In genomic region chr18:2655153-2655953, GRCh38 we compare ENCODE assay signal across 1 cellular context.
TF ChIP-seq lines count a peak whose summit lies in the region.

SMCHD1 (plus strand) TSS chr18:2655726; CDS start chr18:2656076, 350 bp downstream.

TF ChIP-seq in H1, 55 proteins besides CTCF, POLR2A, EP300 and RAD21:
- peak; percentile 25; the same call in 1 of the 2 replicates for TF ChIP-seq GABPA (IDR thresholded peaks at IDR 0.05; ENCODE audit: borderline replicate concordance, insufficient read depth, low read length)
- no peak for TF ChIP-seq RFX5 (IDR thresholded peaks at IDR 0.05; ENCODE audit: borderline replicate concordance, low read depth, low read length)
- no peak for TF ChIP-seq BCL11A (IDR thresholded peaks at IDR 0.05; ENCODE audit: low read depth in 2 of 2, low read length in 2 of 2)
- TF ChIP-seq TAF1 (IDR thresholded peaks at IDR 0.05; ENCODE audit: low read depth, low read length), result peak; percentile 83
- TF ChIP-seq KDM1A (IDR thresholded peaks at IDR 0.05; ENCODE audit: borderline replicate concordance, low read length), result no peak
- TF ChIP-seq, protein P1, sequence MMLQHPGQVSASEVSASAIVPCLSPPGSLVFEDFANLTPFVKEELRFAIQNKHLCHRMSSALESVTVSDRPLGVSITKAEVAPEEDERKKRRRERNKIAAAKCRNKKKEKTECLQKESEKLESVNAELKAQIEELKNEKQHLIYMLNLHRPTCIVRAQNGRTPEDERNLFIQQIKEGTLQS (IDR thresholded peaks at IDR 0.05; ENCODE audit: insufficient read depth, low read depth, low read length), result no peak
- TF ChIP-seq SP4 (IDR thresholded peaks at IDR 0.05; ENCODE audit: low read length), result no peak
- TF ChIP-seq RXRA (IDR thresholded peaks at IDR 0.05; ENCODE audit: insufficient read depth, low read depth, low read length), result no peak
- no peak for TF ChIP-seq CBX8 (IDR thresholded peaks at IDR 0.05; ENCODE audit: borderline replicate concordance, low read depth, low read length)
- TF ChIP-seq SUZ12 (IDR thresholded peaks at IDR 0.05; ENCODE audit: low read length), result peak; percentile 20; the same call in 1 of the 2 replicates
- 0 out of 4 replicates have a peak, but pooled peaks have one; percentile 17 to 19 for TF ChIP-seq HDAC2 (IDR thresholded peaks at IDR 0.05; ENCODE audit: borderline replicate concordance in 1 of 2, low read depth in 2 of 2, low read length in 2 of 2)
- peak; percentile 3; the same call in 1 of the 2 replicates for TF ChIP-seq BACH1 (IDR thresholded peaks at IDR 0.05; ENCODE audit: low read length)
- no peak for TF ChIP-seq CHD1 (IDR thresholded peaks at IDR 0.05; ENCODE audit: low read depth, low read length)
- TF ChIP-seq NRF1 (IDR thresholded peaks at IDR 0.05; ENCODE audit: low read depth, low read length), result no peak
- TF ChIP-seq POU5F1 (IDR thresholded peaks at IDR 0.05; ENCODE audit: low read depth, low read length), result no peak
- no peak for TF ChIP-seq FOSL1 (IDR thresholded peaks at IDR 0.05; ENCODE audit: insufficient read depth, low read depth, low read length)
- TF ChIP-seq HDAC6 (IDR thresholded peaks at IDR 0.05; ENCODE audit: low read depth, low read length), result no peak
- no peak for TF ChIP-seq JUN (IDR thresholded peaks at IDR 0.05; ENCODE audit: low read depth, low read length)
- TF ChIP-seq POLR2AphosphoS5 (IDR thresholded peaks at IDR 0.05; ENCODE audit: low read depth, low read length), result 0 out of 2 replicates have a peak, but pooled peaks have one; percentile 77
- no peak for TF ChIP-seq BRCA1 (IDR thresholded peaks at IDR 0.05; ENCODE audit: low read depth, low read length)
- TF ChIP-seq EGR1 (IDR thresholded peaks at IDR 0.05; ENCODE audit: borderline replicate concordance, low read depth, low read length), result no peak
- peak in 1 of 2 experiments; percentile 80; a peak in 2 of 4 replicates for TF ChIP-seq SIN3A (conservative IDR thresholded peaks at IDR 0.05 in 1 of 2, IDR thresholded peaks at IDR 0.05 in 1 of 2; ENCODE audit: low read depth in 1 of 2, low read length in 2 of 2)
- no peak for TF ChIP-seq MAFK (IDR thresholded peaks at IDR 0.05; ENCODE audit: low read depth, low read length)
- no peak for TF ChIP-seq SAP30 (IDR thresholded peaks at IDR 0.05; ENCODE audit: insufficient read depth, insufficient replicate concordance, low read length)
- peak; percentile 54; the same call in 1 of the 2 replicates for TF ChIP-seq GTF2F1 (IDR thresholded peaks at IDR 0.05; ENCODE audit: borderline replicate concordance, low read depth, low read length)
- TF ChIP-seq NANOG (IDR thresholded peaks at IDR 0.05; ENCODE audit: insufficient read depth, low read depth, low read length, poor library complexity, severe bottlenecking), result peak; percentile 25
- no peak for TF ChIP-seq YY1 (IDR thresholded peaks at IDR 0.05; ENCODE audit: low read depth, low read length)
- TF ChIP-seq TAF7 (optimal IDR thresholded peaks at IDR 0.05; ENCODE audit: borderline replicate concordance, low read depth, low read length), result peak; percentile 51
- no peak for TF ChIP-seq TCF12 (IDR thresholded peaks at IDR 0.05; ENCODE audit: low read depth, low read length)
- TF ChIP-seq SP2 (IDR thresholded peaks at IDR 0.05; ENCODE audit: low read length), result no peak
- TF ChIP-seq RBBP5 (IDR thresholded peaks at IDR 0.05; ENCODE audit: borderline replicate concordance, low read depth, low read length), result peak; percentile 48; the same call in 1 of the 2 replicates
- peak; percentile 80 for TF ChIP-seq KDM4A (IDR thresholded peaks at IDR 0.05; ENCODE audit: low read depth, low read length, severe bottlenecking)
- peak; percentile 96 for TF ChIP-seq CREB1 (IDR thresholded peaks at IDR 0.05)
- TF ChIP-seq ASH2L (IDR thresholded peaks at IDR 0.05; ENCODE audit: low read length), result peak; percentile 82
- no peak for TF ChIP-seq TEAD4 (IDR thresholded peaks at IDR 0.05; ENCODE audit: low read depth, low read length)
- TF ChIP-seq, protein P2, sequence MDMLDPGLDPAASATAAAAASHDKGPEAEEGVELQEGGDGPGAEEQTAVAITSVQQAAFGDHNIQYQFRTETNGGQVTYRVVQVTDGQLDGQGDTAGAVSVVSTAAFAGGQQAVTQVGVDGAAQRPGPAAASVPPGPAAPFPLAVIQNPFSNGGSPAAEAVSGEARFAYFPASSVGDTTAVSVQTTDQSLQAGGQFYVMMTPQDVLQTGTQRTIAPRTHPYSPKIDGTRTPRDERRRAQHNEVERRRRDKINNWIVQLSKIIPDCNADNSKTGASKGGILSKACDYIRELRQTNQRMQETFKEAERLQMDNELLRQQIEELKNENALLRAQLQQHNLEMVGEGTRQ (IDR thresholded peaks at IDR 0.05; ENCODE audit: low read length), result no peak
- no peak for TF ChIP-seq SP1 (IDR thresholded peaks at IDR 0.05; ENCODE audit: low read depth, low read length)
- TF ChIP-seq, protein P3, sequence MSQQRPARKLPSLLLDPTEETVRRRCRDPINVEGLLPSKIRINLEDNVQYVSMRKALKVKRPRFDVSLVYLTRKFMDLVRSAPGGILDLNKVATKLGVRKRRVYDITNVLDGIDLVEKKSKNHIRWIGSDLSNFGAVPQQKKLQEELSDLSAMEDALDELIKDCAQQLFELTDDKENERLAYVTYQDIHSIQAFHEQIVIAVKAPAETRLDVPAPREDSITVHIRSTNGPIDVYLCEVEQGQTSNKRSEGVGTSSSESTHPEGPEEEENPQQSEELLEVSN (IDR thresholded peaks at IDR 0.05), result peak; percentile 94
- peak; percentile 93 for TF ChIP-seq PHF8 (conservative IDR thresholded peaks at IDR 0.05; ENCODE audit: low read depth, low read length)
- peak; percentile 55; the same call in 1 of the 2 replicates for TF ChIP-seq TBP (IDR thresholded peaks at IDR 0.05; ENCODE audit: low read depth, low read length)
- TF ChIP-seq JUND (IDR thresholded peaks at IDR 0.05; ENCODE audit: low read length), result no peak
- TF ChIP-seq, protein P4, sequence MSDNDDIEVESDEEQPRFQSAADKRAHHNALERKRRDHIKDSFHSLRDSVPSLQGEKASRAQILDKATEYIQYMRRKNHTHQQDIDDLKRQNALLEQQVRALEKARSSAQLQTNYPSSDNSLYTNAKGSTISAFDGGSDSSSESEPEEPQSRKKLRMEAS (IDR thresholded peaks at IDR 0.05), result peak; percentile 90
- TF ChIP-seq, protein P5, sequence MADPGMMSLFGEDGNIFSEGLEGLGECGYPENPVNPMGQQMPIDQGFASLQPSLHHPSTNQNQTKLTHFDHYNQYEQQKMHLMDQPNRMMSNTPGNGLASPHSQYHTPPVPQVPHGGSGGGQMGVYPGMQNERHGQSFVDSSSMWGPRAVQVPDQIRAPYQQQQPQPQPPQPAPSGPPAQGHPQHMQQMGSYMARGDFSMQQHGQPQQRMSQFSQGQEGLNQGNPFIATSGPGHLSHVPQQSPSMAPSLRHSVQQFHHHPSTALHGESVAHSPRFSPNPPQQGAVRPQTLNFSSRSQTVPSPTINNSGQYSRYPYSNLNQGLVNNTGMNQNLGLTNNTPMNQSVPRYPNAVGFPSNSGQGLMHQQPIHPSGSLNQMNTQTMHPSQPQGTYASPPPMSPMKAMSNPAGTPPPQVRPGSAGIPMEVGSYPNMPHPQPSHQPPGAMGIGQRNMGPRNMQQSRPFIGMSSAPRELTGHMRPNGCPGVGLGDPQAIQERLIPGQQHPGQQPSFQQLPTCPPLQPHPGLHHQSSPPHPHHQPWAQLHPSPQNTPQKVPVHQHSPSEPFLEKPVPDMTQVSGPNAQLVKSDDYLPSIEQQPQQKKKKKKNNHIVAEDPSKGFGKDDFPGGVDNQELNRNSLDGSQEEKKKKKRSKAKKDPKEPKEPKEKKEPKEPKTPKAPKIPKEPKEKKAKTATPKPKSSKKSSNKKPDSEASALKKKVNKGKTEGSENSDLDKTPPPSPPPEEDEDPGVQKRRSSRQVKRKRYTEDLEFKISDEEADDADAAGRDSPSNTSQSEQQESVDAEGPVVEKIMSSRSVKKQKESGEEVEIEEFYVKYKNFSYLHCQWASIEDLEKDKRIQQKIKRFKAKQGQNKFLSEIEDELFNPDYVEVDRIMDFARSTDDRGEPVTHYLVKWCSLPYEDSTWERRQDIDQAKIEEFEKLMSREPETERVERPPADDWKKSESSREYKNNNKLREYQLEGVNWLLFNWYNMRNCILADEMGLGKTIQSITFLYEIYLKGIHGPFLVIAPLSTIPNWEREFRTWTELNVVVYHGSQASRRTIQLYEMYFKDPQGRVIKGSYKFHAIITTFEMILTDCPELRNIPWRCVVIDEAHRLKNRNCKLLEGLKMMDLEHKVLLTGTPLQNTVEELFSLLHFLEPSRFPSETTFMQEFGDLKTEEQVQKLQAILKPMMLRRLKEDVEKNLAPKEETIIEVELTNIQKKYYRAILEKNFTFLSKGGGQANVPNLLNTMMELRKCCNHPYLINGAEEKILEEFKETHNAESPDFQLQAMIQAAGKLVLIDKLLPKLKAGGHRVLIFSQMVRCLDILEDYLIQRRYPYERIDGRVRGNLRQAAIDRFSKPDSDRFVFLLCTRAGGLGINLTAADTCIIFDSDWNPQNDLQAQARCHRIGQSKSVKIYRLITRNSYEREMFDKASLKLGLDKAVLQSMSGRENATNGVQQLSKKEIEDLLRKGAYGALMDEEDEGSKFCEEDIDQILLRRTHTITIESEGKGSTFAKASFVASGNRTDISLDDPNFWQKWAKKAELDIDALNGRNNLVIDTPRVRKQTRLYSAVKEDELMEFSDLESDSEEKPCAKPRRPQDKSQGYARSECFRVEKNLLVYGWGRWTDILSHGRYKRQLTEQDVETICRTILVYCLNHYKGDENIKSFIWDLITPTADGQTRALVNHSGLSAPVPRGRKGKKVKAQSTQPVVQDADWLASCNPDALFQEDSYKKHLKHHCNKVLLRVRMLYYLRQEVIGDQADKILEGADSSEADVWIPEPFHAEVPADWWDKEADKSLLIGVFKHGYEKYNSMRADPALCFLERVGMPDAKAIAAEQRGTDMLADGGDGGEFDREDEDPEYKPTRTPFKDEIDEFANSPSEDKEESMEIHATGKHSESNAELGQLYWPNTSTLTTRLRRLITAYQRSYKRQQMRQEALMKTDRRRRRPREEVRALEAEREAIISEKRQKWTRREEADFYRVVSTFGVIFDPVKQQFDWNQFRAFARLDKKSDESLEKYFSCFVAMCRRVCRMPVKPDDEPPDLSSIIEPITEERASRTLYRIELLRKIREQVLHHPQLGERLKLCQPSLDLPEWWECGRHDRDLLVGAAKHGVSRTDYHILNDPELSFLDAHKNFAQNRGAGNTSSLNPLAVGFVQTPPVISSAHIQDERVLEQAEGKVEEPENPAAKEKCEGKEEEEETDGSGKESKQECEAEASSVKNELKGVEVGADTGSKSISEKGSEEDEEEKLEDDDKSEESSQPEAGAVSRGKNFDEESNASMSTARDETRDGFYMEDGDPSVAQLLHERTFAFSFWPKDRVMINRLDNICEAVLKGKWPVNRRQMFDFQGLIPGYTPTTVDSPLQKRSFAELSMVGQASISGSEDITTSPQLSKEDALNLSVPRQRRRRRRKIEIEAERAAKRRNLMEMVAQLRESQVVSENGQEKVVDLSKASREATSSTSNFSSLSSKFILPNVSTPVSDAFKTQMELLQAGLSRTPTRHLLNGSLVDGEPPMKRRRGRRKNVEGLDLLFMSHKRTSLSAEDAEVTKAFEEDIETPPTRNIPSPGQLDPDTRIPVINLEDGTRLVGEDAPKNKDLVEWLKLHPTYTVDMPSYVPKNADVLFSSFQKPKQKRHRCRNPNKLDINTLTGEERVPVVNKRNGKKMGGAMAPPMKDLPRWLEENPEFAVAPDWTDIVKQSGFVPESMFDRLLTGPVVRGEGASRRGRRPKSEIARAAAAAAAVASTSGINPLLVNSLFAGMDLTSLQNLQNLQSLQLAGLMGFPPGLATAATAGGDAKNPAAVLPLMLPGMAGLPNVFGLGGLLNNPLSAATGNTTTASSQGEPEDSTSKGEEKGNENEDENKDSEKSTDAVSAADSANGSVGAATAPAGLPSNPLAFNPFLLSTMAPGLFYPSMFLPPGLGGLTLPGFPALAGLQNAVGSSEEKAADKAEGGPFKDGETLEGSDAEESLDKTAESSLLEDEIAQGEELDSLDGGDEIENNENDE (IDR thresholded peaks at IDR 0.05; ENCODE audit: insufficient replicate concordance, low read length), result no peak
TF ChIP-seq in H1: peak in this region for 18.
